In the genomic region with DNA sequence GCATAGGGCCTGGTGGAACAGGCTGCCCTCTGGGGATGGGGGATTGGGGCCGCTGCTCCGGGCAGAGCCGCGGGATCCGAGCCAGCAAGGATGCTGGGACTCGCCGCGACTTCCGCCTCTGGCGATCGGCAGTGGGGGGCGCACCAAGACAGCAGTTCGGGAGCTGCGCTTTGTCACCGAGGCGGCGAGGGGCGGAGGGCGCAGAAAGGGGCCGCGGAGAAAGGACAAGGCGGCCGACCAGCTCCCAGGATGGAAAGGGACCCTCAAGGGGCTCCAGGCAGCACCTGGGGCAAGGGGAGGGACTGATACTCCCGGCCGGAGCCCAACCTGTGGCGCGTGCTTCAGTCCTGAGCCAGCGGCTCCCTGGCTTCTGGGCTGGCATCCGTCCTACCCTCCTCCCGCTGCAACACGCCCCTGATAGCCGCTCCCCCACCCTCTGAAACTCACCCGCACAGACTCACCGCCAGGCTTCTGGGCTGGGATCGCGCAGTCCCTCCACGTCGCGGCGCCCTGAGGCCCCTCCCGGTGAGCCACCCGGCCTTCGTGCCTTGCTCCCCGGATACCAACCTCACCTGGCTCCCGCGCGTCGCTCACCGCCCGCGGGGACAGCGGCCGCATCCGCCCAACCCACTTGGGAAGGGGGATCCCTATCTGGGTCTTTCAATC, we compare ENCODE assay signal across 9 cellular contexts. TPM values are rescaled to one million over a fixed set of nuclear protein-coding genes. Genes with fewer than 3 reads are reported as not detected.
A peak's percentile ranks its signal among the peaks of the same experiment; 100 is the strongest.
DNase-seq lines count a peak whose midpoint lies in the region; ATAC-seq, FAIRE-seq and TF ChIP-seq lines count a peak whose summit lies in the region.
"Had no signal": no experiment of that assay in that cellular context is flagged by ENCODE, and none has a peak within 500 bp of the region (broad histone marks: within the 10 kb centered on the region; RNA-seq: fewer than 3 reads in every experiment).

No MANE protein-coding gene starts in this region.

- H3K4me3 Mint-ChIP-seq in CD4-positive, alpha-beta T cell = no peak overlapping the region

- DNase-seq in A549 (ENCODE audit: low read depth in 1 of 2, low spot score in 1 of 2) = peak; percentile 70 to 73
- DNase-seq in GM10266 (ENCODE audit: extremely low spot score) = no peak
- DNase-seq in NCI-H69 (lab: John Stamatoyannopoulos, UW) = peak; percentile 84
- peak; percentile 73 to 84 (median 79) for DNase-seq in mucosa of descending colon
- DNase-seq in CD4-positive, alpha-beta T cell = no peak
- DNase-seq in NCI-H187 (lab: John Stamatoyannopoulos, UW) = no peak

- no peaks in the 10 kb centered on the region for H3K9me3 Mint-ChIP-seq in CD4-positive, alpha-beta T cell

- no peak for FAIRE-seq in A549 (lab: Jason Lieb, UNC)
- FAIRE-seq: endometrium had no signal

- H3K36me3 Mint-ChIP-seq in CD4-positive, alpha-beta T cell (ENCODE audit: low read depth) = no peaks in the 10 kb centered on the region

- peak overlapping the region; percentile 81 to 91 for H3K27ac ChIP-seq in A549
- no peak overlapping the region for H3K27ac ChIP-seq in duodenal mucosa (ENCODE audit: low read depth, low read length)
- H3K27ac ChIP-seq in CD4-positive, alpha-beta T cell (ENCODE audit: low read depth, low read length) = no peak overlapping the region

- no peak for TF ChIP-seq EP300 in A549 (IDR thresholded peaks at IDR 0.05)

- intact Hi-C loops in mucosa of descending colon (cut with DNase I, micrococcal nuclease) = loop anchor here in 1 of 2 donors (10.0 kb wide), 1 partner anchor 339 kb away; no protein-coding TSS in a partner anchor
- intact Hi-C loops in CD4-positive, alpha-beta T cell (cut with DNase I, micrococcal nuclease) = no loop called here

- TF ChIP-seq POLR2A in A549 (IDR thresholded peaks at IDR 0.05; ENCODE audit: low read length) = peak; percentile 19; the same call in 1 of the 2 replicates

- POLR2A ChIA-PET in A549 (lab: Yijun Ruan, JAX) = interaction anchor here (0.7 to 1.2 kb wide), 3 partner anchors 137 to 406 kb away, joined by 3 to 6 read pairs (median 4); no protein-coding TSS in a partner anchor
- POLR2A ChIA-PET in CD4-positive, alpha-beta T cell (lab: Charles Lee) = no interaction called here

- H3K4me2 ChIP-seq in A549 = peak overlapping the region; percentile 90

- 3% methylated on average over 44 of the region's 54 CpGs for WGBS in A549 (ENCODE audit: missing lambda C conversion rate)

- no peaks in the 10 kb centered on the region for H3K36me3 ChIP-seq in duodenal mucosa (ENCODE audit: control insufficient read depth in 1 of 2, insufficient read depth in 2 of 2, low read length in 2 of 2)
- no peaks in the 10 kb centered on the region for H3K36me3 ChIP-seq in mucosa of descending colon (ENCODE audit: low read depth)

- H3K4me1 Mint-ChIP-seq in CD4-positive, alpha-beta T cell (ENCODE audit: low read depth) = peaks cover 15% of the 10 kb centered on the region

- no peaks in the 10 kb centered on the region for H3K9me3 ChIP-seq in A549
- H3K9me3 ChIP-seq in duodenal mucosa (ENCODE audit: control insufficient read depth in 1 of 2, low read length in 2 of 2) = no peaks in the 10 kb centered on the region
- H3K9me3 ChIP-seq in mucosa of descending colon = no peaks in the 10 kb centered on the region
- H3K9me3 ChIP-seq in CD4-positive, alpha-beta T cell (ENCODE audit: control insufficient read depth, low read length) = no peaks in the 10 kb centered on the region

- TF ChIP-seq CTCF in A549 (IDR thresholded peaks at IDR 0.05) (peak; percentile 80), GM10266 (IDR thresholded peaks at IDR 0.05; ENCODE audit: control insufficient read depth, insufficient read depth, low read depth, missing control alignments) (peak; percentile 37), mucosa of descending colon (IDR thresholded peaks at IDR 0.05) (peak; percentile 25)
- no peak for TF ChIP-seq CTCF in CD4-positive, alpha-beta T cell (IDR thresholded peaks at IDR 0.05)

- H3K4me3 ChIP-seq in A549 (peak overlapping the region; percentile 57), duodenal mucosa (ENCODE audit: low read depth in 1 of 2, low read length in 2 of 2) (peak overlapping the region; percentile 63 to 64), mucosa of descending colon (no peak overlapping the region)

- TF ChIP-seq RAD21 in A549 (conservative IDR thresholded peaks at IDR 0.05 in 1 of 2, IDR thresholded peaks at IDR 0.05 in 1 of 2) = peak; percentile 90 to 97

- peak; percentile 89 to 92 for ATAC-seq in A549
- peak; percentile 88 for ATAC-seq in mucosa of descending colon
- no peak for ATAC-seq in GM19351 (IDR thresholded peaks at IDR 0.05; ENCODE audit: unreplicated experiment)
- ATAC-seq in CD4-positive, alpha-beta T cell (ENCODE audit: poor library complexity) = no peak

- no peak overlapping the region for H3K27ac Mint-ChIP-seq in CD4-positive, alpha-beta T cell

- H3K9ac ChIP-seq in duodenal mucosa (ENCODE audit: low read depth in 1 of 2, low read length in 2 of 2) = peak overlapping the region in 1 of 2 donors; percentile 25

- H3K4me1 ChIP-seq in A549 (peaks cover 8% of the 10 kb centered on the region; the same call in 2 of the 3 replicates), duodenal mucosa (ENCODE audit: control insufficient read depth in 1 of 2, insufficient read depth in 2 of 2, low read length in 2 of 2) (peaks cover 0 to 12% of the 10 kb centered on the region in 2 donors), mucosa of descending colon (ENCODE audit: low read depth) (peaks cover 14% of the 10 kb centered on the region)

- peaks cover 53 to 54% of the 10 kb centered on the region in 2 donors for H3K27me3 ChIP-seq in duodenal mucosa (ENCODE audit: control insufficient read depth in 1 of 2, insufficient read depth in 2 of 2, low read length in 2 of 2)
- peaks cover 69% of the 10 kb centered on the region for H3K27me3 ChIP-seq in CD4-positive, alpha-beta T cell (ENCODE audit: control insufficient read depth, insufficient read depth, low read length)

- CTCF ChIA-PET in A549 (lab: Yijun Ruan, JAX) = interaction anchor here (0.6 to 3.4 kb wide), 52 partner anchors 10 to 858 kb away, joined by 3 to 24 read pairs (median 4); a partner anchor contains a TSS
- CTCF ChIA-PET in CD4-positive, alpha-beta T cell (lab: Charles Lee) = no interaction called here

- H3K27me3 Mint-ChIP-seq in CD4-positive, alpha-beta T cell = peaks cover 80% of the 10 kb centered on the region

TF ChIP-seq in A549, 52 proteins besides CTCF, POLR2A, EP300 and RAD21 (continues in another document):
- no peak for TF ChIP-seq GATA3 (IDR thresholded peaks at IDR 0.05; ENCODE audit: borderline replicate concordance)
- TF ChIP-seq HOXB13 (CRISPR knock-in tag; IDR thresholded peaks at IDR 0.05; ENCODE audit: low read depth) = no peak
- TF ChIP-seq HOXA7 (CRISPR knock-in tag; IDR thresholded peaks at IDR 0.05) = no peak
- no peak for TF ChIP-seq HEYL (CRISPR knock-in tag; IDR thresholded peaks at IDR 0.05)
- TF ChIP-seq, protein P1, sequence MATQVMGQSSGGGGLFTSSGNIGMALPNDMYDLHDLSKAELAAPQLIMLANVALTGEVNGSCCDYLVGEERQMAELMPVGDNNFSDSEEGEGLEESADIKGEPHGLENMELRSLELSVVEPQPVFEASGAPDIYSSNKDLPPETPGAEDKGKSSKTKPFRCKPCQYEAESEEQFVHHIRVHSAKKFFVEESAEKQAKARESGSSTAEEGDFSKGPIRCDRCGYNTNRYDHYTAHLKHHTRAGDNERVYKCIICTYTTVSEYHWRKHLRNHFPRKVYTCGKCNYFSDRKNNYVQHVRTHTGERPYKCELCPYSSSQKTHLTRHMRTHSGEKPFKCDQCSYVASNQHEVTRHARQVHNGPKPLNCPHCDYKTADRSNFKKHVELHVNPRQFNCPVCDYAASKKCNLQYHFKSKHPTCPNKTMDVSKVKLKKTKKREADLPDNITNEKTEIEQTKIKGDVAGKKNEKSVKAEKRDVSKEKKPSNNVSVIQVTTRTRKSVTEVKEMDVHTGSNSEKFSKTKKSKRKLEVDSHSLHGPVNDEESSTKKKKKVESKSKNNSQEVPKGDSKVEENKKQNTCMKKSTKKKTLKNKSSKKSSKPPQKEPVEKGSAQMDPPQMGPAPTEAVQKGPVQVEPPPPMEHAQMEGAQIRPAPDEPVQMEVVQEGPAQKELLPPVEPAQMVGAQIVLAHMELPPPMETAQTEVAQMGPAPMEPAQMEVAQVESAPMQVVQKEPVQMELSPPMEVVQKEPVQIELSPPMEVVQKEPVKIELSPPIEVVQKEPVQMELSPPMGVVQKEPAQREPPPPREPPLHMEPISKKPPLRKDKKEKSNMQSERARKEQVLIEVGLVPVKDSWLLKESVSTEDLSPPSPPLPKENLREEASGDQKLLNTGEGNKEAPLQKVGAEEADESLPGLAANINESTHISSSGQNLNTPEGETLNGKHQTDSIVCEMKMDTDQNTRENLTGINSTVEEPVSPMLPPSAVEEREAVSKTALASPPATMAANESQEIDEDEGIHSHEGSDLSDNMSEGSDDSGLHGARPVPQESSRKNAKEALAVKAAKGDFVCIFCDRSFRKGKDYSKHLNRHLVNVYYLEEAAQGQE (IDR thresholded peaks at IDR 0.05) = no peak
- TF ChIP-seq BHLHE40 (IDR thresholded peaks at IDR 0.05; ENCODE audit: low read depth, low read length) = no peak
- TF ChIP-seq JUNB (IDR thresholded peaks at IDR 0.05) = no peak
- peak; percentile 93 for TF ChIP-seq SMC3 (IDR thresholded peaks at IDR 0.05)

RNA-seq across cellular contexts. Expression of a gene that starts 7.1 kb away (rescaled TPM):
- 0.05 and 0.07 TPM in 2 replicates for polyA plus RNA-seq in A549 (2011; rRNA removed)
- 0.03 and 0.05 TPM in 2 replicates for polyA plus RNA-seq in A549 (2012; cell fraction: cytosol; rRNA removed)
- polyA plus RNA-seq in A549 (2012; cell fraction: nucleus; rRNA removed) = 0.26 and 0.30 TPM in 2 replicates
- polyA plus RNA-seq in A549 (2017; fragmentation: RNase III; extraction: RNeasy Plus Mini Kit Qiagen cat#74134 plus additional on column Dnase treatment) = 0.08 to 0.09 TPM in 2 of 3 replicates, not detected in the other
- polyA minus RNA-seq in A549 (2011; rRNA and poly(A)+ RNA removed) = 0.17 TPM in 1 of 2 replicates, not detected in the other
- total RNA-seq in mucosa of descending colon = 1 to 10 TPM in 1 of 3 donors, under 1 TPM in 1, not detected in 1; 0.43 to 2.7 TPM
- total RNA-seq in CD4-positive, alpha-beta T cell = under 1 TPM; 0.25 to 0.33 TPM

RNA-seq across cellular contexts. Expression of a gene that starts 35.6 kb away (rescaled TPM):
- polyA plus RNA-seq in A549 (2011; rRNA removed) (2.2 TPM in 2 replicates), A549 (2017; fragmentation: RNase III; extraction: RNeasy Plus Mini Kit Qiagen cat#74134 plus additional on column Dnase treatment) (2.3 to 2.7 TPM (median 2.4 TPM) in 3 replicates)
- 0.74 and 0.88 TPM in 2 replicates for polyA plus RNA-seq in A549 (2012; cell fraction: cytosol; rRNA removed)
- polyA plus RNA-seq in A549 (2012; cell fraction: nucleus; rRNA removed) = 0.37 and 0.42 TPM in 2 replicates
- 0.83 and 1.1 TPM in 2 replicates for polyA minus RNA-seq in A549 (2011; rRNA and poly(A)+ RNA removed)
- 10 to 100 TPM; 28.0 to 54.3 (median 42.2) TPM for total RNA-seq in mucosa of descending colon
- not detected for total RNA-seq in CD4-positive, alpha-beta T cell

RNA-seq across cellular contexts. Expression of a gene that starts 50.5 kb away (rescaled TPM):
- polyA plus RNA-seq in A549 (2011; rRNA removed) (0.68 and 0.69 TPM in 2 replicates), A549 (2017; fragmentation: RNase III; extraction: RNeasy Plus Mini Kit Qiagen cat#74134 plus additional on column Dnase treatment) (0.59 to 0.84 TPM (median 0.61 TPM) in 3 replicates)
- polyA plus RNA-seq in A549 (2012; cell fraction: cytosol; rRNA removed) = 0.52 and 0.73 TPM in 2 replicates
- 0.36 and 0.40 TPM in 2 replicates for polyA plus RNA-seq in A549 (2012; cell fraction: nucleus; rRNA removed)
- polyA minus RNA-seq in A549 (2011; rRNA and poly(A)+ RNA removed) = 0.25 and 0.44 TPM in 2 replicates
- total RNA-seq in mucosa of descending colon = 10 to 100 TPM in 1 of 3 donors, 1 to 10 TPM in 2; 3.2 to 27.2 (median 5.4) TPM
- not detected for total RNA-seq in CD4-positive, alpha-beta T cell

Comparison
In these comparisons a context has a peak if more than half of its experiments do, and no peak if none do; other contexts are left out.
1. ATAC-seq: peak in A549 (2 of 2) and mucosa of descending colon (single experiment); none in GM19351 (single experiment) and CD4-positive, alpha-beta T cell (single experiment).
2. DNase-seq: peak in A549 (2 of 2), NCI-H69 (single experiment) and mucosa of descending colon (3 of 3); none in GM10266 (single experiment), CD4-positive, alpha-beta T cell (0 of 10) and NCI-H187 (0 of 2).
3. H3K27ac ChIP-seq: peak in A549 (2 of 2); none in duodenal mucosa (single experiment) and CD4-positive, alpha-beta T cell (single experiment).
4. RNA of a gene that starts 35.6 kb away (total RNA-seq): 28.0 to 54.3 TPM in mucosa of descending colon; not detected in CD4-positive, alpha-beta T cell; every median in the first group is over 10 times any median in the second.
5. RNA of a gene that starts 50.5 kb away (total RNA-seq): 3.2 to 27.2 TPM in mucosa of descending colon; not detected in CD4-positive, alpha-beta T cell; every median in the first group is over 4 times any median in the second.